ENCODE assay signal across 20 cellular contexts in genomic region chr22:47146941-47147340, GRCh38.
"Had no signal": no experiment of that assay in that cellular context is flagged by ENCODE, and none has a peak within 500 bp of the region (broad histone marks: within the 10 kb centered on the region; RNA-seq: fewer than 3 reads in every experiment).

No MANE protein-coding gene starts in this region.

- DNase-seq: activated CD4-positive, alpha-beta T cell treated with anti-CD3 and anti-CD28 coated beads for 48 hours; activated CD4-positive, alpha-beta T cell treated with anti-CD3 and anti-CD28 coated beads, Interleukin-2, amount 50 U/mL, for 4 hours; activated CD4-positive, CD25-positive, alpha-beta regulatory T cell treated with anti-CD3 and anti-CD28 coated beads, Interleukin-2, amount 50 U/mL, for 72 hours; activated CD8-positive, alpha-beta memory T cell treated with anti-CD3 and anti-CD28 coated beads, Interleukin-2, amount 10 ng/mL, durations not matched to agents 7 days and 5 days; activated CD8-positive, alpha-beta T cell treated with anti-CD3 and anti-CD28 coated beads, Interleukin-2, amount 10 ng/mL, durations not matched to agents 7 days and 5 days; activated gamma-delta T cell; activated naive CD4-positive, alpha-beta T cell treated with anti-CD3 and anti-CD28 coated beads for 36 hours; activated T-cell treated with anti-CD3 and anti-CD28 coated beads, Interleukin-2, amount 50 U/mL, for 4 hours; amygdala; colonic mucosa; NCI-H1092; NCI-H1930; NCI-H2171; NCI-H2227 treated with DMSO at 0.1 percent for 48 hours; NCI-H446 treated with DMSO at 0.1 percent for 48 hours; NCI-H526 treated with DMSO at 0.1 percent for 48 hours; OCI-M1; RPMI8226; SW 1271 had no signal

- H3K4me3 ChIP-seq: colonic mucosa, SK-N-MC had no signal

- H3K9me3 ChIP-seq: colonic mucosa had no signal

- H3K36me3 ChIP-seq: colonic mucosa had no signal

- H3K27ac ChIP-seq: colonic mucosa, SK-N-MC had no signal

- H3K4me1 ChIP-seq: colonic mucosa had no signal
